In the genomic region with DNA sequence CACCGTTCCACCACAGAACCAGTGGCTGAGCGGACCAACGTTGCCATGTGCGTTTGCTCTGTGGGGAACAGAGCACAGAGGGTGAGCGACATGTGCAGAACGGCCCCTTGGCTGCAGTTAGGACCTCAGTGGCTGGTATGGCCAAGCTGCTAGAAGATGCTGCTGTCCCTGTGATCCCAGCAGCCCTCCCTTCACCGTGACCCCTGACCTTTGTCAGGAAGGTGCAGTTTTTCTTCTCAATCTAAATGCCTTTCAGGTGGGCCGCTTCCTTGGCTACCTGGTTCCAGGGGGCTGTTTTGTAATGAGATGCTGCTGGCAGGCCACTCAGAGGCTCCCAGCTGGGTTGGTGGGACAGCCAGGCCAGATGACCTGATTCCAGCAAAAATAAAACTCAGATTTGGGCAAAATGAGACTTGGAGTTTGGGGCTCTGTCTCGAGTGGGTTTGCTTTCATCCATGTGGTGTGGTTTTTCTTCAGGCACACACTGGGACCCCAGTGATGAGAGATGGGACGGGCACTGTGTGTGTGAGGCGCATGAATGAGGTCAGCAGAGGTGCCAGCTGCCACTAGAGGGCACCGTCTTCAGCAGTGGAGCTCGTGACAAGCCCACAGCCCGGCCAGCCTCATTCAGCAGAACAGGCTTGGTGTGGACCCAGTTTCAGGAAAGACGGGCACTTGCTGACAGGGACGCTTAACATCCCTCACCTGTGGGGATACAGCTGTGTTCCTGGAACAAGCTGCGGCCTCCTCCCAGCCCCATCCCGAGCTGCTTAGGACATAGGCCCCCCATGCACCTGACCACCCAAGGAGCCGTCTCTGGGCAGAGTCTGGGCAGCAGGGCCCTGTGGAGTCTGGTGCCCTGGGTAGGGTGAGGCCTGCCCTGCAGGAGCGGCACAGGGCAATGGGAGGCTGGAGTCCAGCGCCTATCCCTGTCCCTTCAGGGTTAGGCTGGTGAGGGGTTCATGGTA, we compare ENCODE assay signal across 1 cellular context.
TF ChIP-seq lines count a peak whose summit lies in the region.

No MANE protein-coding gene starts in this region.

TF ChIP-seq in GM12878, 131 proteins besides CTCF, POLR2A, EP300 and RAD21:
- TF ChIP-seq SMARCA5 (IDR thresholded peaks at IDR 0.05) (no peak), HDGF (IDR thresholded peaks at IDR 0.05) (0 out of 2 replicates have a peak, but pooled peaks have one; percentile 16), BCL11A (IDR thresholded peaks at IDR 0.05; ENCODE audit: low read depth, low read length) (no peak), RBBP5 (conservative IDR thresholded peaks at IDR 0.05) (no peak), FOXM1 (IDR thresholded peaks at IDR 0.05; ENCODE audit: low read depth, low read length) (no peak), EGR1 (IDR thresholded peaks at IDR 0.05; ENCODE audit: borderline replicate concordance in 1 of 2, low read depth in 2 of 2, low read length in 2 of 2) (no peak), TARDBP (IDR thresholded peaks at IDR 0.05; ENCODE audit: borderline replicate concordance) (no peak), NR2F1 (conservative IDR thresholded peaks at IDR 0.05) (0 out of 2 replicates have a peak, but pooled peaks have one; percentile 10), SMC3 (IDR thresholded peaks at IDR 0.05; ENCODE audit: borderline replicate concordance, low read length) (peak; percentile 18; the same call in 1 of the 2 replicates), CREM (IDR thresholded peaks at IDR 0.05; ENCODE audit: low read depth) (peak; percentile 22; the same call in 1 of the 2 replicates), FOS (IDR thresholded peaks at IDR 0.05; ENCODE audit: borderline replicate concordance, extremely low read depth, insufficient read length) (no peak), BHLHE40 (IDR thresholded peaks at IDR 0.05; ENCODE audit: borderline replicate concordance in 1 of 2, low read depth in 2 of 2, low read length in 1 of 2) (peak; percentile 15 to 53; a peak in 1 of 4 replicates), ATF7 (IDR thresholded peaks at IDR 0.05; ENCODE audit: low read depth) (0 out of 2 replicates have a peak, but pooled peaks have one; percentile 23), CREB1 (IDR thresholded peaks at IDR 0.05; ENCODE audit: low read depth) (peak; percentile 35; the same call in 1 of the 2 replicates), RAD51 (IDR thresholded peaks at IDR 0.05) (no peak), TCF7 (IDR thresholded peaks at IDR 0.05; ENCODE audit: borderline replicate concordance) (no peak), ASH2L (IDR thresholded peaks at IDR 0.05; ENCODE audit: borderline replicate concordance, low read depth) (no peak), CBFB (IDR thresholded peaks at IDR 0.05; ENCODE audit: low read depth) (no peak), ZNF217 (IDR thresholded peaks at IDR 0.05) (no peak), CHD2 (IDR thresholded peaks at IDR 0.05; ENCODE audit: borderline replicate concordance, low read depth, low read length) (no peak), RB1 (IDR thresholded peaks at IDR 0.05; ENCODE audit: borderline replicate concordance) (no peak), SMAD5 (IDR thresholded peaks at IDR 0.05; ENCODE audit: low read depth) (no peak), ESRRA (IDR thresholded peaks at IDR 0.05; ENCODE audit: low read length) (no peak), JUND (IDR thresholded peaks at IDR 0.05; ENCODE audit: low read depth, low read length) (no peak)
- TF ChIP-seq, protein P1, sequence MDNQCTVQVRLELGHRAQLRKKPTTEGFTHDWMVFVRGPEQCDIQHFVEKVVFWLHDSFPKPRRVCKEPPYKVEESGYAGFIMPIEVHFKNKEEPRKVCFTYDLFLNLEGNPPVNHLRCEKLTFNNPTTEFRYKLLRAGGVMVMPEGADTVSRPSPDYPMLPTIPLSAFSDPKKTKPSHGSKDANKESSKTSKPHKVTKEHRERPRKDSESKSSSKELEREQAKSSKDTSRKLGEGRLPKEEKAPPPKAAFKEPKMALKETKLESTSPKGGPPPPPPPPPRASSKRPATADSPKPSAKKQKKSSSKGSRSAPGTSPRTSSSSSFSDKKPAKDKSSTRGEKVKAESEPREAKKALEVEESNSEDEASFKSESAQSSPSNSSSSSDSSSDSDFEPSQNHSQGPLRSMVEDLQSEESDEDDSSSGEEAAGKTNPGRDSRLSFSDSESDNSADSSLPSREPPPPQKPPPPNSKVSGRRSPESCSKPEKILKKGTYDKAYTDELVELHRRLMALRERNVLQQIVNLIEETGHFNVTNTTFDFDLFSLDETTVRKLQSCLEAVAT (IDR thresholded peaks at IDR 0.05), result no peak
- TF ChIP-seq, protein P2, sequence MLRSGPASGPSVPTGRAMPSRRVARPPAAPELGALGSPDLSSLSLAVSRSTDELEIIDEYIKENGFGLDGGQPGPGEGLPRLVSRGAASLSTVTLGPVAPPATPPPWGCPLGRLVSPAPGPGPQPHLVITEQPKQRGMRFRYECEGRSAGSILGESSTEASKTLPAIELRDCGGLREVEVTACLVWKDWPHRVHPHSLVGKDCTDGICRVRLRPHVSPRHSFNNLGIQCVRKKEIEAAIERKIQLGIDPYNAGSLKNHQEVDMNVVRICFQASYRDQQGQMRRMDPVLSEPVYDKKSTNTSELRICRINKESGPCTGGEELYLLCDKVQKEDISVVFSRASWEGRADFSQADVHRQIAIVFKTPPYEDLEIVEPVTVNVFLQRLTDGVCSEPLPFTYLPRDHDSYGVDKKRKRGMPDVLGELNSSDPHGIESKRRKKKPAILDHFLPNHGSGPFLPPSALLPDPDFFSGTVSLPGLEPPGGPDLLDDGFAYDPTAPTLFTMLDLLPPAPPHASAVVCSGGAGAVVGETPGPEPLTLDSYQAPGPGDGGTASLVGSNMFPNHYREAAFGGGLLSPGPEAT (IDR thresholded peaks at IDR 0.05; ENCODE audit: low read depth), result no peak
- TF ChIP-seq, protein P3, sequence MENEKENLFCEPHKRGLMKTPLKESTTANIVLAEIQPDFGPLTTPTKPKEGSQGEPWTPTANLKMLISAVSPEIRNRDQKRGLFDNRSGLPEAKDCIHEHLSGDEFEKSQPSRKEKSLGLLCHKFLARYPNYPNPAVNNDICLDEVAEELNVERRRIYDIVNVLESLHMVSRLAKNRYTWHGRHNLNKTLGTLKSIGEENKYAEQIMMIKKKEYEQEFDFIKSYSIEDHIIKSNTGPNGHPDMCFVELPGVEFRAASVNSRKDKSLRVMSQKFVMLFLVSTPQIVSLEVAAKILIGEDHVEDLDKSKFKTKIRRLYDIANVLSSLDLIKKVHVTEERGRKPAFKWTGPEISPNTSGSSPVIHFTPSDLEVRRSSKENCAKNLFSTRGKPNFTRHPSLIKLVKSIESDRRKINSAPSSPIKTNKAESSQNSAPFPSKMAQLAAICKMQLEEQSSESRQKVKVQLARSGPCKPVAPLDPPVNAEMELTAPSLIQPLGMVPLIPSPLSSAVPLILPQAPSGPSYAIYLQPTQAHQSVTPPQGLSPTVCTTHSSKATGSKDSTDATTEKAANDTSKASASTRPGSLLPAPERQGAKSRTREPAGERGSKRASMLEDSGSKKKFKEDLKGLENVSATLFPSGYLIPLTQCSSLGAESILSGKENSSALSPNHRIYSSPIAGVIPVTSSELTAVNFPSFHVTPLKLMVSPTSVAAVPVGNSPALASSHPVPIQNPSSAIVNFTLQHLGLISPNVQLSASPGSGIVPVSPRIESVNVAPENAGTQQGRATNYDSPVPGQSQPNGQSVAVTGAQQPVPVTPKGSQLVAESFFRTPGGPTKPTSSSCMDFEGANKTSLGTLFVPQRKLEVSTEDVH (IDR thresholded peaks at IDR 0.05; ENCODE audit: low read depth, partially characterized antibody), result no peak
- TF ChIP-seq, protein P4, sequence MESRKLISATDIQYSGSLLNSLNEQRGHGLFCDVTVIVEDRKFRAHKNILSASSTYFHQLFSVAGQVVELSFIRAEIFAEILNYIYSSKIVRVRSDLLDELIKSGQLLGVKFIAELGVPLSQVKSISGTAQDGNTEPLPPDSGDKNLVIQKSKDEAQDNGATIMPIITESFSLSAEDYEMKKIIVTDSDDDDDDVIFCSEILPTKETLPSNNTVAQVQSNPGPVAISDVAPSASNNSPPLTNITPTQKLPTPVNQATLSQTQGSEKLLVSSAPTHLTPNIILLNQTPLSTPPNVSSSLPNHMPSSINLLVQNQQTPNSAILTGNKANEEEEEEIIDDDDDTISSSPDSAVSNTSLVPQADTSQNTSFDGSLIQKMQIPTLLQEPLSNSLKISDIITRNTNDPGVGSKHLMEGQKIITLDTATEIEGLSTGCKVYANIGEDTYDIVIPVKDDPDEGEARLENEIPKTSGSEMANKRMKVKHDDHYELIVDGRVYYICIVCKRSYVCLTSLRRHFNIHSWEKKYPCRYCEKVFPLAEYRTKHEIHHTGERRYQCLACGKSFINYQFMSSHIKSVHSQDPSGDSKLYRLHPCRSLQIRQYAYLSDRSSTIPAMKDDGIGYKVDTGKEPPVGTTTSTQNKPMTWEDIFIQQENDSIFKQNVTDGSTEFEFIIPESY (IDR thresholded peaks at IDR 0.05), result no peak
- TF ChIP-seq, protein P5, sequence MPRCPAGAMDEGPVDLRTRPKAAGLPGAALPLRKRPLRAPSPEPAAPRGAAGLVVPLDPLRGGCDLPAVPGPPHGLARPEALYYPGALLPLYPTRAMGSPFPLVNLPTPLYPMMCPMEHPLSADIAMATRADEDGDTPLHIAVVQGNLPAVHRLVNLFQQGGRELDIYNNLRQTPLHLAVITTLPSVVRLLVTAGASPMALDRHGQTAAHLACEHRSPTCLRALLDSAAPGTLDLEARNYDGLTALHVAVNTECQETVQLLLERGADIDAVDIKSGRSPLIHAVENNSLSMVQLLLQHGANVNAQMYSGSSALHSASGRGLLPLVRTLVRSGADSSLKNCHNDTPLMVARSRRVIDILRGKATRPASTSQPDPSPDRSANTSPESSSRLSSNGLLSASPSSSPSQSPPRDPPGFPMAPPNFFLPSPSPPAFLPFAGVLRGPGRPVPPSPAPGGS (IDR thresholded peaks at IDR 0.05; ENCODE audit: borderline replicate concordance, insufficient read depth, low read depth, low read length, poor library complexity, severe bottlenecking), result peak; percentile 22
- TF ChIP-seq, protein P6, sequence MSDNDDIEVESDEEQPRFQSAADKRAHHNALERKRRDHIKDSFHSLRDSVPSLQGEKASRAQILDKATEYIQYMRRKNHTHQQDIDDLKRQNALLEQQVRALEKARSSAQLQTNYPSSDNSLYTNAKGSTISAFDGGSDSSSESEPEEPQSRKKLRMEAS (IDR thresholded peaks at IDR 0.05; ENCODE audit: low read depth, low read length), result no peak
